ENCODE assay signal across 24 cellular contexts in the genomic region with DNA sequence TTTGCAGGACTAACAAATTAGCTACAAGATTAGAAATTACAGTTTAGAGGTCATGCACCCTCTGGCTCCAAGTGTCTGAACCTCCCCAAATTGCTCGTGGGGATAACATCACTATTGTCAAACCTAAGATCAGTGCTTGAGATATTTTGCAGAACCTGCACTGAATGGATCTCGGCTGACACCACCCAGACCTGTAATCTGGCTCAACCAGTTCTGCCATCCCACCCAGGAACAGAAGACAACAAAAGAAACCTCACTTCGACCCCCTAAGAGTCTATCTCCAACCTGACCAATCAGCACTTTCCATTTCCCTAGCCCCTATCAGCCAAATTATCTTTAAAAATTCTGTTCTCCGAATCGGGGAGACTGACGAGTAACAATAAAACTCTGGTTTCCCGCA.
"Had no signal": no experiment of that assay in that cellular context is flagged by ENCODE, and none has a peak within 500 bp of the region (broad histone marks: within the 10 kb centered on the region; RNA-seq: fewer than 3 reads in every experiment).

No MANE protein-coding gene starts in this region.

- H3K36me3 ChIP-seq: heart left ventricle, left lung, lower lobe of right lung, pancreas, right lobe of liver, suprapubic skin, thoracic aorta, tibial artery, upper lobe of left lung, vagina had no signal

- H3K4me3 Mint-ChIP-seq: naive B cell; natural killer cell; stimulated activated effector memory CD8-positive, alpha-beta T cell treated with anti-CD3 and anti-CD28 coated beads, Interleukin-12 subunit alpha, Interleukin-12 subunit beta, amount 100 ng/mL, for 72 hours; stimulated activated naive CD8-positive, alpha-beta T cell treated with anti-CD3 and anti-CD28 coated beads, Interleukin-15, Interleukin-2, amounts not matched to agents 100 ng/mL and 50 ng/mL, for 24 hours had no signal

- H3K27ac ChIP-seq: heart left ventricle, left lung, lower lobe of right lung, pancreas, psoas muscle, right lobe of liver, suprapubic skin, thoracic aorta, tibial artery, upper lobe of left lung, vagina had no signal

- H3K27ac Mint-ChIP-seq: naive B cell; natural killer cell; stimulated activated effector memory CD8-positive, alpha-beta T cell treated with anti-CD3 and anti-CD28 coated beads, Interleukin-12 subunit alpha, Interleukin-12 subunit beta, amount 100 ng/mL, for 72 hours; stimulated activated naive CD8-positive, alpha-beta T cell treated with anti-CD3 and anti-CD28 coated beads, Interleukin-15, Interleukin-2, amounts not matched to agents 100 ng/mL and 50 ng/mL, for 24 hours had no signal

- H3K4me1 Mint-ChIP-seq: naive B cell; natural killer cell; stimulated activated effector memory CD8-positive, alpha-beta T cell treated with anti-CD3 and anti-CD28 coated beads, Interleukin-12 subunit alpha, Interleukin-12 subunit beta, amount 100 ng/mL, for 72 hours had no signal

- H3K36me3 Mint-ChIP-seq: naive B cell; natural killer cell; stimulated activated effector memory CD8-positive, alpha-beta T cell treated with anti-CD3 and anti-CD28 coated beads, Interleukin-12 subunit alpha, Interleukin-12 subunit beta, amount 100 ng/mL, for 72 hours had no signal

- H3K9me3 Mint-ChIP-seq: stimulated activated naive CD8-positive, alpha-beta T cell treated with anti-CD3 and anti-CD28 coated beads, Interleukin-15, Interleukin-2, amounts not matched to agents 100 ng/mL and 50 ng/mL, for 24 hours had no signal

- H3K4me3 ChIP-seq: heart left ventricle, left lung, lower lobe of right lung, pancreas, psoas muscle, right lobe of liver, suprapubic skin, thoracic aorta, tibial artery, upper lobe of left lung, vagina had no signal

- H3K27me3 ChIP-seq: heart left ventricle, left lung, suprapubic skin, tibial artery, upper lobe of left lung, vagina had no signal

- DNase-seq: glutamatergic neuron; heart left ventricle; hippocampal formation; kidney; left colon; left lung; lower lobe of right lung; mammary epithelial cell; mesenchymal stem cell; naive B cell; natural killer cell; nucleus accumbens; pancreas; psoas muscle; right lobe of liver; stimulated activated CD4-positive, alpha-beta T cell treated with anti-CD3 and anti-CD28 coated beads, Interleukin-4, amount 100 ng/mL, for 24 hours; stimulated activated naive CD4-positive, alpha-beta T cell; tibial artery; upper lobe of left lung had no signal

- H3K9me3 ChIP-seq: left lung, lower lobe of right lung, pancreas, psoas muscle, right lobe of liver, suprapubic skin, thoracic aorta, tibial artery, upper lobe of left lung, vagina had no signal

- H3K4me1 ChIP-seq: heart left ventricle, left lung, lower lobe of right lung, pancreas, psoas muscle, right lobe of liver, suprapubic skin, tibial artery, upper lobe of left lung, vagina had no signal

- H3K27me3 Mint-ChIP-seq: naive B cell; stimulated activated naive CD8-positive, alpha-beta T cell treated with anti-CD3 and anti-CD28 coated beads, Interleukin-15, Interleukin-2, amounts not matched to agents 100 ng/mL and 50 ng/mL, for 24 hours had no signal
